In genomic region chrX:78625292-78625909, GRCh38 we compare ENCODE assay signal across 23 cellular contexts. TPM values are rescaled to one million over a fixed set of nuclear protein-coding genes. Genes with fewer than 3 reads are reported as not detected.
DNase-seq lines count a peak whose midpoint lies in the region; ATAC-seq and TF ChIP-seq lines count a peak whose summit lies in the region.
"Had no signal": no experiment of that assay in that cellular context is flagged by ENCODE, and none has a peak within 500 bp of the region (broad histone marks: within the 10 kb centered on the region; RNA-seq: fewer than 3 reads in every experiment).

No MANE protein-coding gene starts in this region.

- no peak overlapping the region for H3K9ac ChIP-seq in SK-N-MC (ENCODE audit: insufficient read length)

- DNase-seq in activated CD8-positive, alpha-beta memory T cell treated with anti-CD3 and anti-CD28 coated beads, Interleukin-2, amount 10 ng/mL, durations not matched to agents 7 days and 5 days, result no peak
- no peak for DNase-seq in activated CD8-positive, alpha-beta memory T cell treated with anti-CD3 and anti-CD28 coated beads, Interleukin-2, amount 50 U/mL, for 4 hours
- DNase-seq in Jurkat, Clone E6-1 (ENCODE audit: low read depth, low spot score), result peak; percentile 22
- DNase-seq in SK-N-MC (ENCODE audit: low read depth, low spot score) (no peak), uterus (no peak), dedifferentiated amniotic fluid mesenchymal stem cell (ENCODE audit: extremely low spot score) (no peak), DMS114 treated with DMSO at 0.1 percent for 48 hours (lab: John Stamatoyannopoulos, UW; ENCODE audit: unreplicated experiment) (no peak)
- DNase-seq: ACHN; activated CD4-positive, alpha-beta T cell treated with anti-CD3 and anti-CD28 coated beads, Interleukin-2, amount 10 ng/mL, durations not matched to agents 7 days and 5 days; activated T-cell treated with anti-CD3 and anti-CD28 coated beads for 4 hours; C1 segment of cervical spinal cord; caudate nucleus; gastrocnemius medialis; kidney; mesenchymal stem cell; naive thymus-derived CD8-positive, alpha-beta T cell; NCI-H1694; NCI-H226; stimulated activated CD4-positive, alpha-beta T cell treated with anti-CD3 and anti-CD28 coated beads, Interleukin-2, amount 100 ng/mL, for 48 hours had no signal

- H3K36me3 Mint-ChIP-seq in activated CD8-positive, alpha-beta memory T cell treated with anti-CD3 and anti-CD28 coated beads, Interleukin-2, amount 10 ng/mL, durations not matched to agents 7 days and 5 days, result peaks cover 7% of the 10 kb centered on the region

- H3K27me3 Mint-ChIP-seq in activated CD8-positive, alpha-beta memory T cell treated with anti-CD3 and anti-CD28 coated beads, Interleukin-2, amount 10 ng/mL, durations not matched to agents 7 days and 5 days, result no peaks in the 10 kb centered on the region
- H3K27me3 Mint-ChIP-seq: activated CD4-positive, alpha-beta T cell treated with anti-CD3 and anti-CD28 coated beads, Interleukin-2, amount 10 ng/mL, durations not matched to agents 7 days and 5 days; naive thymus-derived CD8-positive, alpha-beta T cell had no signal

- H3K36me3 ChIP-seq in SK-N-MC (ENCODE audit: insufficient read depth, low read length), result no peaks in the 10 kb centered on the region
- no peaks in the 10 kb centered on the region for H3K36me3 ChIP-seq in uterus
- H3K36me3 ChIP-seq: gastrocnemius medialis, prostate gland, vagina had no signal

- H3K27ac Mint-ChIP-seq in activated CD8-positive, alpha-beta memory T cell treated with anti-CD3 and anti-CD28 coated beads, Interleukin-2, amount 10 ng/mL, durations not matched to agents 7 days and 5 days, result peak overlapping the region; percentile 52
- H3K27ac Mint-ChIP-seq: activated CD4-positive, alpha-beta T cell treated with anti-CD3 and anti-CD28 coated beads, Interleukin-2, amount 10 ng/mL, durations not matched to agents 7 days and 5 days had no signal

- no peaks in the 10 kb centered on the region for H3K27me3 ChIP-seq in uterus
- H3K27me3 ChIP-seq: gastrocnemius medialis, vagina had no signal

- H3K4me3 Mint-ChIP-seq in activated CD8-positive, alpha-beta memory T cell treated with anti-CD3 and anti-CD28 coated beads, Interleukin-2, amount 10 ng/mL, durations not matched to agents 7 days and 5 days, result no peak overlapping the region
- H3K4me3 Mint-ChIP-seq: activated CD4-positive, alpha-beta T cell treated with anti-CD3 and anti-CD28 coated beads, Interleukin-2, amount 10 ng/mL, durations not matched to agents 7 days and 5 days; naive thymus-derived CD8-positive, alpha-beta T cell had no signal

- peaks cover 2% of the 10 kb centered on the region for H3K9me3 Mint-ChIP-seq in activated CD8-positive, alpha-beta memory T cell treated with anti-CD3 and anti-CD28 coated beads, Interleukin-2, amount 10 ng/mL, durations not matched to agents 7 days and 5 days (ENCODE audit: low read depth)

- no peaks in the 10 kb centered on the region for H3K4me1 ChIP-seq in uterus
- H3K4me1 ChIP-seq: gastrocnemius medialis, prostate gland, vagina had no signal

- ATAC-seq in activated CD8-positive, alpha-beta memory T cell treated with anti-CD3 and anti-CD28 coated beads, Interleukin-2, amount 10 ng/mL, durations not matched to agents 7 days and 5 days, result no peak
- no peak for ATAC-seq in HG03175 (IDR thresholded peaks at IDR 0.05; ENCODE audit: unreplicated experiment)
- ATAC-seq: gastrocnemius medialis; naive thymus-derived CD8-positive, alpha-beta T cell had no signal

- H3K4me3 ChIP-seq in Jurkat, Clone E6-1 (ENCODE audit: low read length), result no peak overlapping the region
- H3K4me3 ChIP-seq in SK-N-MC (0 out of 2 replicates have a peak overlapping the region, but pooled peaks have one; percentile 25), uterus (no peak overlapping the region)
- H3K4me3 ChIP-seq: gastrocnemius medialis, prostate gland, skin epidermis, vagina had no signal

- H3K4me1 Mint-ChIP-seq in activated CD8-positive, alpha-beta memory T cell treated with anti-CD3 and anti-CD28 coated beads, Interleukin-2, amount 10 ng/mL, durations not matched to agents 7 days and 5 days, result peaks cover 16% of the 10 kb centered on the region

- CTCF ChIA-PET in activated CD8-positive, alpha-beta memory T cell treated with anti-CD3 and anti-CD28 coated beads, Interleukin-2, amount 10 ng/mL, durations not matched to agents 7 days and 5 days (lab: Charles Lee), result no interaction called here

- no peaks in the 10 kb centered on the region for H3K9me3 ChIP-seq in SK-N-MC (ENCODE audit: low read depth, low read length)
- no peaks in the 10 kb centered on the region for H3K9me3 ChIP-seq in uterus
- H3K9me3 ChIP-seq: gastrocnemius medialis, prostate gland, vagina had no signal

- TF ChIP-seq POLR2A in uterus (IDR thresholded peaks at IDR 0.05), result no peak

- intact Hi-C loops in uterus (cut with DNase I; ENCODE audit: low total_unique reads), result no loop called here

- peak overlapping the region; percentile 74 for H3K27ac ChIP-seq in SK-N-MC
- peak overlapping the region; percentile 59 to 70 for H3K27ac ChIP-seq in uterus
- H3K27ac ChIP-seq: gastrocnemius medialis, prostate gland, skin epidermis, vagina had no signal

- no peak for TF ChIP-seq CTCF in uterus (IDR thresholded peaks at IDR 0.05)

RNA-seq across cellular contexts. Expression of gene RTL3, which starts 33.7 kb away (rescaled TPM):
- total RNA-seq in activated CD8-positive, alpha-beta memory T cell treated with anti-CD3 and anti-CD28 coated beads, Interleukin-2, amount 10 ng/mL, durations not matched to agents 7 days and 5 days, result under 1 TPM; 0.12 to 0.14 TPM
- 0.33 TPM for polyA plus RNA-seq in Jurkat, Clone E6-1 (2012; ENCODE audit: insufficient read depth, insufficient read length)
- total RNA-seq in uterus, result 1 to 10 TPM in 1 of 4 donors, under 1 TPM in 2, not detected in 1; 0.41 to 1.0 (median 0.88) TPM
- total RNA-seq: activated CD4-positive, alpha-beta T cell treated with anti-CD3 and anti-CD28 coated beads, Interleukin-2, amount 10 ng/mL, durations not matched to agents 7 days and 5 days; kidney; naive thymus-derived CD8-positive, alpha-beta T cell; vagina had no signal
- polyA plus RNA-seq: naive thymus-derived CD8-positive, alpha-beta T cell had no signal
